In genomic region chr1:39639333-39640130, GRCh38 we compare ENCODE assay signal across 1 cellular context.
A peak's percentile ranks its signal among the peaks of the same experiment; 100 is the strongest.
TF ChIP-seq lines count a peak whose summit lies in the region.

HEYL (minus strand) TSS chr1:39639643; CDS start chr1:39639625, 18 bp downstream.

TF ChIP-seq in HepG2, 621 proteins besides CTCF, POLR2A, EP300 and RAD21 (continued from another document):
- TF ChIP-seq ZFP91 (CRISPR knock-in tag; IDR thresholded peaks at IDR 0.05; ENCODE audit: borderline replicate concordance) (0 out of 2 replicates have a peak, but pooled peaks have one; percentile 37), ZNF687 (CRISPR knock-in tag; IDR thresholded peaks at IDR 0.05) (peak; percentile 69), HDAC1 (CRISPR knock-in tag; IDR thresholded peaks at IDR 0.05) (no peak), ZNF777 (CRISPR knock-in tag; IDR thresholded peaks at IDR 0.05) (peak; percentile 99), HNRNPL (IDR thresholded peaks at IDR 0.05; ENCODE audit: low read depth, low read length) (0 out of 2 replicates have a peak, but pooled peaks have one; percentile 28), ZNF776 (CRISPR knock-in tag; IDR thresholded peaks at IDR 0.05) (peak; percentile 49; the same call in 1 of the 2 replicates), FOXO4 (CRISPR knock-in tag; conservative IDR thresholded peaks at IDR 0.05) (no peak), ZNF205 (CRISPR knock-in tag; IDR thresholded peaks at IDR 0.05) (no peak), SALL1 (CRISPR knock-in tag; IDR thresholded peaks at IDR 0.05) (peak; percentile 7; the same call in 1 of the 2 replicates), UBTF (CRISPR knock-in tag; IDR thresholded peaks at IDR 0.05) (0 out of 2 replicates have a peak, but pooled peaks have one; percentile 34), TSC22D2 (CRISPR knock-in tag; IDR thresholded peaks at IDR 0.05; ENCODE audit: borderline replicate concordance) (no peak), SP4 (CRISPR knock-in tag; IDR thresholded peaks at IDR 0.05) (0 out of 2 replicates have a peak, but pooled peaks have one; percentile 17), CERS6 (CRISPR knock-in tag; IDR thresholded peaks at IDR 0.05) (no peak), NR2C2 (CRISPR knock-in tag; IDR thresholded peaks at IDR 0.05; ENCODE audit: borderline replicate concordance) (0 out of 2 replicates have a peak, but pooled peaks have one; percentile 26), ZNF574 (CRISPR knock-in tag; IDR thresholded peaks at IDR 0.05) (peak; percentile 97), ZNF678 (CRISPR knock-in tag; IDR thresholded peaks at IDR 0.05) (no peak), XRCC5 (optimal IDR thresholded peaks at IDR 0.05; ENCODE audit: low read length) (peak; percentile 63), PTBP1 (IDR thresholded peaks at IDR 0.05; ENCODE audit: low read depth, low read length, poor library complexity, severe bottlenecking) (no peak), CEBPG (CRISPR knock-in tag; IDR thresholded peaks at IDR 0.05) (no peak), ZNF644 (CRISPR knock-in tag; IDR thresholded peaks at IDR 0.05; ENCODE audit: low read depth) (0 out of 2 replicates have a peak, but pooled peaks have one; percentile 12), KDM2A (CRISPR knock-in tag; IDR thresholded peaks at IDR 0.05; ENCODE audit: borderline replicate concordance, low read depth) (0 out of 2 replicates have a peak, but pooled peaks have one; percentile 30), SKI (IDR thresholded peaks at IDR 0.05; ENCODE audit: partially characterized antibody) (peak; percentile 35), ZNF570 (CRISPR knock-in tag; IDR thresholded peaks at IDR 0.05; ENCODE audit: borderline replicate concordance) (no peak), STAG1 (CRISPR knock-in tag; IDR thresholded peaks at IDR 0.05) (peak; percentile 23; the same call in 1 of the 2 replicates), ZNF788 (CRISPR knock-in tag; IDR thresholded peaks at IDR 0.05; ENCODE audit: borderline replicate concordance) (no peak), ZMYM4 (CRISPR knock-in tag; IDR thresholded peaks at IDR 0.05) (peak; percentile 58; the same call in 1 of the 2 replicates), HNF4G (IDR thresholded peaks at IDR 0.05; ENCODE audit: borderline replicate concordance, low read depth, low read length) (no peak), HNF4G (CRISPR knock-in tag; IDR thresholded peaks at IDR 0.05; ENCODE audit: borderline replicate concordance, low read depth) (no peak), POGZ (CRISPR knock-in tag; IDR thresholded peaks at IDR 0.05) (0 out of 2 replicates have a peak, but pooled peaks have one; percentile 20), ELK4 (CRISPR knock-in tag; IDR thresholded peaks at IDR 0.05; ENCODE audit: borderline replicate concordance) (no peak), ZFY (CRISPR knock-in tag; IDR thresholded peaks at IDR 0.05) (peak; percentile 60), ZNF121 (CRISPR knock-in tag; IDR thresholded peaks at IDR 0.05) (no peak), NR2F6 (IDR thresholded peaks at IDR 0.05) (no peak), NR2F6 (CRISPR knock-in tag; IDR thresholded peaks at IDR 0.05) (peak; percentile 40; the same call in 1 of the 2 replicates), MEF2D (CRISPR knock-in tag; IDR thresholded peaks at IDR 0.05) (no peak), ZFX (CRISPR knock-in tag; IDR thresholded peaks at IDR 0.05; ENCODE audit: low read depth) (peak; percentile 66)
